Comparison of ENCODE assay signal across 1 cellular context in the genomic region with DNA sequence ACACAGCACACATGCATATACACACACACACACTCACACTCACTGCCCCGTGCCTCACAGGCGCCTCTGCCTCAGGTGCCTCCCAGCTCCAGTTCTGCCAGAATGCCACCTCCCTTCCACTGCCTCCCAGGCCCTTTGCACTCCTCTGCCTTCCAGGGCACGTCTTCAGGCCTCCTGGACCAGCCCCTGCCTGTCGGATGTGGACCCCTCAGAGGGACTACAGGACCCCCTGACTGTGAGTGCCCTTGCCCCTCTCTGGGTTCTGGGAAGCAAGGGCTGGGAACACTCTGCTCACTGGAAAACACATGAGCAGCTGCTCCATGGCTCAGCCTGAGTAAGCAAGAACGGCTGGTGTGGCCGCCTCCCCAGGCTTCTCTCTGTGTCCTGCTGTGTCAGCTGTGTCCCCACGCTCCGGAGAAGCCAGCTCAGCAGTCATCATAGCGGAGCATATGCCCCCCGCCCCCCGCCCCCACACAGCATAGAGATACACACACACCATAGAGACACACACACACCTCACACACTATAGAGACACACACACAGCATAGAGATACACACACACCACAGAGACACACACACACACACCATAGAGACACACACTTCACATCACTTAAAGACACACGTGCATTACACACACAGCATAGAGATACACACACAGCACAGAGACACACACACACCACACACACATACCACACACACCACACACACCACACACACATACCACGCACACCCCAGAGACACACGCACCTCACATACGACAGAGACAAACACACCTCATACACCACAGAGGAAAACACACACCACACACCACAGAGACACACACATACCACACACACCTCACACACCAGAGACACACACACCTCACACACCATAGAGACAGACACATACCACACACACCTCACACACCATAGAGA.
TF ChIP-seq lines count a peak whose summit lies in the region.

No MANE protein-coding gene starts in this region.

TF ChIP-seq in H1, 55 proteins besides CTCF, POLR2A, EP300 and RAD21:
- TF ChIP-seq BRCA1 (IDR thresholded peaks at IDR 0.05; ENCODE audit: low read depth, low read length) (no peak), CBX5 (IDR thresholded peaks at IDR 0.05; ENCODE audit: low read depth, low read length) (no peak), BCL11A (IDR thresholded peaks at IDR 0.05; ENCODE audit: low read depth in 2 of 2, low read length in 2 of 2) (no peak), CHD2 (IDR thresholded peaks at IDR 0.05; ENCODE audit: low read length) (no peak), EGR1 (IDR thresholded peaks at IDR 0.05; ENCODE audit: borderline replicate concordance, low read depth, low read length) (no peak), KDM5A (IDR thresholded peaks at IDR 0.05; ENCODE audit: low read length) (no peak), RFX5 (IDR thresholded peaks at IDR 0.05; ENCODE audit: borderline replicate concordance, low read depth, low read length) (no peak)
